10 cellular contexts compared by ENCODE assay signal in the genomic region with DNA sequence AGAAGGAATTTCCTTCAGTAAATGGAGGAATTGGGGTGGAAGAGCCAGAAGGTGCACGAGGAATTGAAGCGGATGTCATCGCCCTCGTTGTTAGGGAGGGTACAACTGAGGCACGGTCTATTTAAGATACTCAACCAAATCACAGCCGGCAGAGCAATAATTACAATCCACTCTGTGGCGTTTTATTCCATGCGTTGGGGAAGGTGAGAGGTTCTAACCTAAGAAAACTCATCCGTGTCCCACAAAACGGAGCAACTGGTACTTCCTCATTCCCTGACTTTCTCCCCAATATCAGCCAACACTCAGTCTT. TPM values are rescaled to one million over a fixed set of nuclear protein-coding genes. Genes with fewer than 3 reads are reported as not detected.
A peak's percentile ranks its signal among the peaks of the same experiment; 100 is the strongest.
DNase-seq lines count a peak whose midpoint lies in the region; ATAC-seq, FAIRE-seq and TF ChIP-seq lines count a peak whose summit lies in the region.
"Had no signal": no experiment of that assay in that cellular context is flagged by ENCODE, and none has a peak within 500 bp of the region (broad histone marks: within the 10 kb centered on the region; RNA-seq: fewer than 3 reads in every experiment).

No MANE protein-coding gene starts in this region.

- H3K4me2 ChIP-seq in PC-3 (ENCODE audit: low read length) = peak overlapping the region; percentile 89
- H3K4me2 ChIP-seq in endothelial cell of umbilical vein (ENCODE audit: insufficient read depth, low read length) = peak overlapping the region; percentile 33

- H3K9me1 ChIP-seq in endothelial cell of umbilical vein (replicated peaks; ENCODE audit: control insufficient read depth, extremely low read depth, insufficient read depth, low read length) = no peaks in the 10 kb centered on the region

- peak overlapping the region; percentile 50 for H3K4me3 ChIP-seq in CD8-positive, alpha-beta T cell (ENCODE audit: low read depth, low read length)
- H3K4me3 ChIP-seq in PC-3 (ENCODE audit: low read length) (peak overlapping the region; percentile 70), endothelial cell of umbilical vein (replicated peaks in 1 of 3; ENCODE audit: insufficient read depth in 1 of 3, low read depth in 1 of 3, low read length in 3 of 3) (peak overlapping the region; percentile 15 to 48 (median 42))

- CTCF ChIA-PET in CD8-positive, alpha-beta T cell (lab: Charles Lee) = interaction anchor here (0.6 to 2.8 kb wide), 29 partner anchors 8 to 313 kb away, joined by 3 to 18 read pairs (median 4); a partner anchor contains a TSS
- CTCF ChIA-PET in PC-3 (lab: Charles Lee) = interaction anchor here (0.5 to 2.2 kb wide), 5 partner anchors 53 to 333 kb away, joined by 3 to 9 read pairs (median 4); no protein-coding TSS in a partner anchor
- CTCF ChIA-PET in endothelial cell of umbilical vein (lab: Charles Lee) = interaction anchor here (0.9 to 6.2 kb wide), 43 partner anchors 9 to 316 kb away, joined by 3 to 110 read pairs (median 4); a partner anchor contains a TSS

- peaks cover 18% of the 10 kb centered on the region for H3K4me1 ChIP-seq in CD8-positive, alpha-beta T cell (ENCODE audit: insufficient read depth, low read length)
- peaks cover 19% of the 10 kb centered on the region for H3K4me1 ChIP-seq in PC-3 (ENCODE audit: insufficient read depth, low read length)
- H3K4me1 ChIP-seq in endothelial cell of umbilical vein (ENCODE audit: control insufficient read depth, extremely low read depth, insufficient read depth, low read length) = peaks cover 13% of the 10 kb centered on the region

- H3K4me3 Mint-ChIP-seq in CD8-positive, alpha-beta T cell = peak overlapping the region; percentile 88
- peak overlapping the region; percentile 75 for H3K4me3 Mint-ChIP-seq in osteocyte (ENCODE audit: unreplicated experiment)

- peaks cover 5% of the 10 kb centered on the region for H3K36me3 Mint-ChIP-seq in CD8-positive, alpha-beta T cell
- H3K36me3 Mint-ChIP-seq in osteocyte (ENCODE audit: unreplicated experiment) = peaks cover 11% of the 10 kb centered on the region

- peak overlapping the region; percentile 86 for H3K27ac Mint-ChIP-seq in CD8-positive, alpha-beta T cell
- H3K27ac Mint-ChIP-seq in osteocyte (ENCODE audit: unreplicated experiment) = no peak overlapping the region

- H3F3A ChIP-seq in PC-3 (ENCODE audit: low read length, unreplicated experiment) = no peaks in the 10 kb centered on the region

- no peaks in the 10 kb centered on the region for H3K9me2 ChIP-seq in PC-3 (replicated peaks; ENCODE audit: low read length)

- peaks cover 31% of the 10 kb centered on the region for H3K79me2 ChIP-seq in PC-3 (ENCODE audit: low read length)
- peaks cover 31% of the 10 kb centered on the region for H3K79me2 ChIP-seq in endothelial cell of umbilical vein (ENCODE audit: control insufficient read depth, insufficient read depth, low read length)

- H4K20me1 ChIP-seq in PC-3 (ENCODE audit: low read length) (peaks cover 30% of the 10 kb centered on the region), endothelial cell of umbilical vein (replicated peaks; ENCODE audit: control insufficient read depth, extremely low read depth, insufficient read depth, low read length) (peaks cover 5% of the 10 kb centered on the region)

- H3K9me3 Mint-ChIP-seq in CD8-positive, alpha-beta T cell = no peaks in the 10 kb centered on the region
- H3K9me3 Mint-ChIP-seq in osteocyte (ENCODE audit: unreplicated experiment) = peaks cover 3% of the 10 kb centered on the region

- peaks cover 19% of the 10 kb centered on the region for H3K4me1 Mint-ChIP-seq in CD8-positive, alpha-beta T cell (ENCODE audit: low read depth)
- peaks cover 28% of the 10 kb centered on the region for H3K4me1 Mint-ChIP-seq in osteocyte (ENCODE audit: unreplicated experiment)

- no peak for FAIRE-seq in endothelial cell of umbilical vein (lab: Jason Lieb, UNC)

- peak; percentile 23 for TF ChIP-seq CTCF in CD8-positive, alpha-beta T cell (IDR thresholded peaks at IDR 0.05)
- TF ChIP-seq CTCF in PC-3 (conservative IDR thresholded peaks at IDR 0.05; ENCODE audit: low read depth, low read length) (no peak), endothelial cell of umbilical vein (IDR thresholded peaks at IDR 0.05; ENCODE audit: extremely low read depth in 1 of 2, insufficient read depth in 1 of 2, low read depth in 1 of 2, low read length in 2 of 2) (no peak), osteocyte (IDR thresholded peaks at IDR 0.05) (no peak)

- no peak for TF ChIP-seq POLR2A in endothelial cell of umbilical vein (IDR thresholded peaks at IDR 0.05; ENCODE audit: low read depth, low read length)

- H3K36me3 ChIP-seq in CD8-positive, alpha-beta T cell (ENCODE audit: insufficient read depth, low read length) = no peaks in the 10 kb centered on the region
- H3K36me3 ChIP-seq in PC-3 (ENCODE audit: low read depth, low read length) (peaks cover 18% of the 10 kb centered on the region), endothelial cell of umbilical vein (ENCODE audit: control insufficient read depth in 2 of 2, extremely low read depth in 1 of 2, insufficient read depth in 2 of 2, low read length in 2 of 2) (no peaks in the 10 kb centered on the region)

- ATAC-seq in CD8-positive, alpha-beta T cell = no peak
- no peak for ATAC-seq in PC-3

- BruUV-seq in PC-3 (replicated peaks; lab: Mats Ljungman, UMichigan) (TSS peak; percentile 63), endothelial cell of umbilical vein (replicated peaks; lab: Mats Ljungman, UMichigan) (TSS peak; percentile 63)

- H2AFZ ChIP-seq in PC-3 (ENCODE audit: low read length) (peak overlapping the region; percentile 93), endothelial cell of umbilical vein (ENCODE audit: low read depth, low read length) (peak overlapping the region; percentile 41)

- dilution Hi-C loops in endothelial cell of umbilical vein (cut with MboI; ENCODE audit: extremely low pct_ligation_motif_present, low sequenced_read_pairs) = no loop called here

- H3K9me3 ChIP-seq in CD8-positive, alpha-beta T cell (ENCODE audit: low read length) = no peaks in the 10 kb centered on the region
- no peaks in the 10 kb centered on the region for H3K9me3 ChIP-seq in PC-3 (ENCODE audit: low read length)
- H3K9me3 ChIP-seq in endothelial cell of umbilical vein (replicated peaks; ENCODE audit: control insufficient read depth, insufficient read depth, low read length) = no peaks in the 10 kb centered on the region

- peaks cover 30% of the 10 kb centered on the region for H3K27me3 Mint-ChIP-seq in CD8-positive, alpha-beta T cell (ENCODE audit: low read depth)
- H3K27me3 Mint-ChIP-seq in osteocyte (ENCODE audit: unreplicated experiment) = peaks cover 42% of the 10 kb centered on the region

- H3K9ac ChIP-seq in PC-3 (ENCODE audit: low read length) = peak overlapping the region; percentile 26; the same call in 1 of the 2 replicates
- peak overlapping the region; percentile 10 for H3K9ac ChIP-seq in endothelial cell of umbilical vein (replicated peaks; ENCODE audit: extremely low read depth, insufficient read depth, low read length)

- no peaks in the 10 kb centered on the region for H3K27me3 ChIP-seq in CD8-positive, alpha-beta T cell (ENCODE audit: insufficient read depth, low read length)
- H3K27me3 ChIP-seq in PC-3 (ENCODE audit: low read length) = peaks cover 46% of the 10 kb centered on the region
- H3K27me3 ChIP-seq in endothelial cell of umbilical vein (ENCODE audit: control insufficient read depth in 2 of 2, insufficient read depth in 2 of 2, low read length in 2 of 2) = peaks cover 25 to 33% of the 10 kb centered on the region in 2 experiments

- POLR2A ChIA-PET in CD8-positive, alpha-beta T cell (lab: Charles Lee) = interaction anchor here (0.8 to 1.8 kb wide), 13 partner anchors 9 to 1111 kb away, joined by 3 to 7 read pairs (median 4); a partner anchor contains a TSS
- POLR2A ChIA-PET in PC-3 (lab: Charles Lee; ENCODE audit: unreplicated experiment) (interaction anchor here (0.5 to 0.9 kb wide), 9 partner anchors 19 to 308 kb away, joined by 3 to 12 read pairs (median 4); a partner anchor contains a TSS), endothelial cell of umbilical vein (lab: Charles Lee) (interaction anchor here (0.6 to 2.9 kb wide), 16 partner anchors 8 to 284 kb away, joined by 3 to 20 read pairs (median 4); no protein-coding TSS in a partner anchor)

- intact Hi-C loops in CD8-positive, alpha-beta T cell (cut with DNase I, micrococcal nuclease) = loop anchor here (1.0 to 10.0 kb wide), 15 partner anchors 71 to 1109 kb away; a partner anchor contains a TSS
- intact Hi-C loops in PC-3 (cut with micrococcal nuclease) (loop anchor here (1.0 to 5.0 kb wide), 4 partner anchors 52 to 309 kb away; no protein-coding TSS in a partner anchor), endothelial cell of umbilical vein (cut with micrococcal nuclease) (loop anchor here (1.0 to 5.0 kb wide), 10 partner anchors 28 to 604 kb away; a partner anchor contains a TSS)

- H3K27ac ChIP-seq in CD8-positive, alpha-beta T cell (ENCODE audit: low read depth, low read length) = peak overlapping the region; percentile 40
- H3K27ac ChIP-seq in PC-3 (ENCODE audit: low read length) = no peak overlapping the region
- peak overlapping the region; percentile 6 for H3K27ac ChIP-seq in endothelial cell of umbilical vein (ENCODE audit: insufficient read depth, low read depth, low read length)

- DNase-seq in CD8-positive, alpha-beta T cell = no peak
- DNase-seq in PC-3 (no peak), endothelial cell of umbilical vein (ENCODE audit: low read depth, low spot score) (no peak), osteocyte (ENCODE audit: extremely low spot score, unreplicated experiment) (no peak), NCI-H2227 (lab: John Stamatoyannopoulos, UW; ENCODE audit: unreplicated experiment) (no peak), NCI-H2029 treated with DMSO at 0.1 percent for 48 hours (lab: John Stamatoyannopoulos, UW) (no peak), DMS153 treated with DMSO at 0.1 percent for 48 hours (lab: John Stamatoyannopoulos, UW; ENCODE audit: unreplicated experiment) (no peak), amygdala (lab: John Stamatoyannopoulos, UW) (no peak)

RNA-seq across cellular contexts. Expression of a gene that starts 0.8 kb away (rescaled TPM):
- 10 to 100 TPM; 26.4 to 26.5 TPM for total RNA-seq in CD8-positive, alpha-beta T cell
- total RNA-seq in PC-3 (2014; rRNA removed) = 176 and 241 TPM in 2 replicates
- total RNA-seq in endothelial cell of umbilical vein = 201 and 236 TPM in 2 replicates
- 40.3 and 50.3 TPM in 2 replicates for polyA plus RNA-seq in endothelial cell of umbilical vein
- 95.8 and 98.7 TPM in 2 replicates for polyA plus RNA-seq in endothelial cell of umbilical vein (2011; cell fraction: cytosol; rRNA removed)
- 211 and 231 TPM in 2 replicates for polyA plus RNA-seq in endothelial cell of umbilical vein (2011; cell fraction: nucleus; rRNA removed)
- 146 and 186 TPM in 2 replicates for polyA plus RNA-seq in endothelial cell of umbilical vein (2012)
- 94.2 and 103 TPM in 2 replicates for polyA minus RNA-seq in endothelial cell of umbilical vein
- 10.5 TPM for polyA minus RNA-seq in endothelial cell of umbilical vein (2011; cell fraction: cytosol; rRNA and poly(A)+ RNA removed)
- polyA minus RNA-seq in endothelial cell of umbilical vein (2011; cell fraction: nucleus; rRNA and poly(A)+ RNA removed) = 62.3 and 92.5 TPM in 2 replicates
- 307 and 312 TPM in 2 replicates for total RNA-seq in osteocyte

RNA-seq across cellular contexts. Expression of a gene that starts 16.9 kb away (rescaled TPM):
- total RNA-seq in CD8-positive, alpha-beta T cell = not detected
- not detected in 2 replicates for total RNA-seq in PC-3 (2014; rRNA removed)
- total RNA-seq in endothelial cell of umbilical vein = not detected in 2 replicates
- not detected in 2 replicates for polyA plus RNA-seq in endothelial cell of umbilical vein
- not detected in 2 replicates for polyA plus RNA-seq in endothelial cell of umbilical vein (2011; cell fraction: cytosol; rRNA removed)
- polyA plus RNA-seq in endothelial cell of umbilical vein (2011; cell fraction: nucleus; rRNA removed) = not detected in 2 replicates
- polyA plus RNA-seq in endothelial cell of umbilical vein (2012) = not detected in 2 replicates
- not detected in 2 replicates for polyA minus RNA-seq in endothelial cell of umbilical vein
- not detected for polyA minus RNA-seq in endothelial cell of umbilical vein (2011; cell fraction: cytosol; rRNA and poly(A)+ RNA removed)
- polyA minus RNA-seq in endothelial cell of umbilical vein (2011; cell fraction: nucleus; rRNA and poly(A)+ RNA removed) = not detected in 2 replicates
- not detected in 2 replicates for total RNA-seq in osteocyte
- total RNA-seq: myocyte, SK-MEL-5 had no signal
